Comparison of ENCODE assay signal across 8 cellular contexts in the genomic region with DNA sequence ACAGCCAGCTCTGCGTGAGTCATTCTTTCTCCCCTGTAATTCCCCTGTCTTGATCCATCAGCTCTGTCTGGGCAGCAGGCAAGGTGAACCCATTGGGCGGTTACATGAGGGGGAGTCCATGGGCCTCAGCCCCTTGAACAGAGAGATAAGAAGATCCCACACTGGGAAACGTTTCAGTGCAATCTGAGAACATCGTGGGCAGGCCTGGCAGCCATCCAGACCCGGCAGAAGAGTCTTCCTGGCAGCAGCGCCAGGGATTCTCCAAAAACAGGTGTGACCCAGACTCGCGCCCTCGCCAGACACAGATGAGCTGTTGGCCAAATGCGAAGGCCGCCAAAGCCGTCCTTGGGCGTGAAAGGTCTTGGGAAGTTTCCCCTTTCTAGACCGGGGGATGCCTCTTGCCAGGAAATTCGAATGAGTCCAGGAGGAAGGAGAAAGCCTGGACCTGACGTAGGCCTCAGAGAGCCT. TPM values are rescaled to one million over a fixed set of nuclear protein-coding genes. Genes with fewer than 3 reads are reported as not detected.
A peak's percentile ranks its signal among the peaks of the same experiment; 100 is the strongest.
DNase-seq lines count a peak whose midpoint lies in the region; ATAC-seq and TF ChIP-seq lines count a peak whose summit lies in the region.

No MANE protein-coding gene starts in this region.

- H3K4me2 ChIP-seq in KMS-11 = peak overlapping the region; percentile 12; the same call in 1 of the 2 replicates

- no peak overlapping the region for H3K27ac ChIP-seq in KMS-11

- DNase-seq in OCI-M1 (lab: John Stamatoyannopoulos, UW) (peak; percentile 71), fibroblast of pulmonary artery (ENCODE audit: low read depth) (peak; percentile 52), sciatic nerve (ENCODE audit: low spot score) (no peak), SKM-1 (lab: John Stamatoyannopoulos, UW; ENCODE audit: unreplicated experiment) (no peak)
- no peak for DNase-seq in activated T-cell treated with anti-CD3 and anti-CD28 coated beads, Interleukin-2, amount 50 U/mL, for 1 hour
- no peak for DNase-seq in activated CD8-positive, alpha-beta memory T cell treated with anti-CD3 and anti-CD28 coated beads, Interleukin-2, amount 50 U/mL, for 48 hours

- no peak overlapping the region for H3K9ac ChIP-seq in KMS-11

- H2AFZ ChIP-seq in KMS-11 (ENCODE audit: low read depth) = no peak overlapping the region

- no peaks in the 10 kb centered on the region for H4K20me1 ChIP-seq in KMS-11 (ENCODE audit: insufficient read depth)

- intact Hi-C loops in sciatic nerve (cut with DNase I) = no loop called here

- no peaks in the 10 kb centered on the region for H3K27me3 ChIP-seq in KMS-11 (ENCODE audit: insufficient read depth, low read depth)

- no peak overlapping the region for H3K4me3 ChIP-seq in KMS-11 (IDR thresholded peaks at IDR 0.05; ENCODE audit: insufficient read depth, low read depth, low read length)
- H3K4me3 ChIP-seq in fibroblast of pulmonary artery (replicated peaks; ENCODE audit: low read depth, low read length) = no peak overlapping the region

- ATAC-seq in sciatic nerve (peak; percentile 54), HG03025 (IDR thresholded peaks at IDR 0.05; ENCODE audit: low FRiP score, unreplicated experiment) (no peak)

- H3K36me3 ChIP-seq in KMS-11 (ENCODE audit: insufficient read depth) = no peaks in the 10 kb centered on the region

- TF ChIP-seq CTCF in KMS-11 (conservative IDR thresholded peaks at IDR 0.05; ENCODE audit: low read depth, low read length) (no peak), fibroblast of pulmonary artery (IDR thresholded peaks at IDR 0.05; ENCODE audit: low read length, missing control alignments) (no peak)

- H3K79me2 ChIP-seq in KMS-11 (ENCODE audit: insufficient read depth, low read depth) = no peaks in the 10 kb centered on the region

- H3K4me1 ChIP-seq in KMS-11 (ENCODE audit: low read depth, poor library complexity, severe bottlenecking) = peaks cover 25% of the 10 kb centered on the region

RNA-seq across cellular contexts. Expression of gene SLC12A7, which starts 6.4 kb away (rescaled TPM):
- total RNA-seq in sciatic nerve = 31.7 TPM

Comparison
In these comparisons a context has a peak if more than half of its experiments do, and no peak if none do; other contexts are left out.
1. DNase-seq: peak in OCI-M1 (single experiment) and fibroblast of pulmonary artery (single experiment); none in sciatic nerve (single experiment), activated T-cell treated with anti-CD3 and anti-CD28 coated beads, Interleukin-2, amount 50 U/mL, for 1 hour (single experiment), SKM-1 (single experiment) and activated CD8-positive, alpha-beta memory T cell treated with anti-CD3 and anti-CD28 coated beads, Interleukin-2, amount 50 U/mL, for 48 hours (single experiment).